In genomic region chr1:30892671-30893073, GRCh38 we compare ENCODE assay signal across 27 cellular contexts. TPM values are rescaled to one million over a fixed set of nuclear protein-coding genes. Genes with fewer than 3 reads are reported as not detected.
A peak's percentile ranks its signal among the peaks of the same experiment; 100 is the strongest.
DNase-seq lines count a peak whose midpoint lies in the region; ATAC-seq, FAIRE-seq and TF ChIP-seq lines count a peak whose summit lies in the region.
"Had no signal": no experiment of that assay in that cellular context is flagged by ENCODE, and none has a peak within 500 bp of the region (broad histone marks: within the 10 kb centered on the region; RNA-seq: fewer than 3 reads in every experiment).

No MANE protein-coding gene starts in this region.

- H2AK5ac ChIP-seq in IMR-90 (ENCODE audit: low read depth, low read length), result peak overlapping the region; percentile 2; the same call in 1 of the 2 replicates

- TF ChIP-seq POLR2A in IMR-90 (IDR thresholded peaks at IDR 0.05; ENCODE audit: low read depth, low read length) (no peak), K562 (conservative IDR thresholded peaks at IDR 0.05) (no peak), sigmoid colon (IDR thresholded peaks at IDR 0.05) (no peak)

- H3K56ac ChIP-seq in IMR-90 (ENCODE audit: extremely low read depth, insufficient read depth, low read length), result no peak overlapping the region

- H3K9ac ChIP-seq in IMR-90 (ENCODE audit: low read depth, low read length) (no peak overlapping the region), K562 (ENCODE audit: insufficient read depth in 1 of 2, low read depth in 2 of 2, low read length in 2 of 2) (peak overlapping the region in 1 of 2 experiments; percentile 69; a peak in 1 of 4 replicates)
- H3K9ac ChIP-seq: KMS-11, parathyroid adenoma had no signal

- H3K4me2 ChIP-seq in IMR-90 (ENCODE audit: low read depth, low read length), result no peak overlapping the region
- peak overlapping the region; percentile 5; the same call in 1 of the 2 replicates for H3K4me2 ChIP-seq in K562 (ENCODE audit: insufficient read depth, low read length)
- H3K4me2 ChIP-seq: KMS-11 had no signal

- POLR2A ChIA-PET in IMR-90 (lab: Charles Lee; ENCODE audit: unreplicated experiment) (no interaction called here), K562 (lab: Yijun Ruan, JAX) (interaction anchor here (0.7 to 1.9 kb wide), 7 partner anchors 8 to 1713 kb away, joined by 3 to 7 read pairs (median 5); no protein-coding TSS in a partner anchor)

- ATAC-seq in IMR-90 (ENCODE audit: low read depth) (no peak), K562 (no peak), left lobe of liver (peak; percentile 70), GM21381 (IDR thresholded peaks at IDR 0.05; ENCODE audit: unreplicated experiment) (no peak), HG03378 (IDR thresholded peaks at IDR 0.05; ENCODE audit: unreplicated experiment) (no peak)
- ATAC-seq: activated CD4-positive, CD25-positive, alpha-beta regulatory T cell treated with anti-CD3 and anti-CD28 coated beads, Interleukin-2, amount 50 U/mL, for 24 hours; activated CD8-positive, alpha-beta memory T cell treated with anti-CD3 and anti-CD28 coated beads, Interleukin-2, amount 10 ng/mL, durations not matched to agents 7 days and 5 days; activated T-cell treated with anti-CD3 and anti-CD28 coated beads, Interleukin-2, amount 50 U/mL, for 4 hours; PC-3; T-helper 17 cell had no signal

- H3K36me3 ChIP-seq in IMR-90 (ENCODE audit: control insufficient read depth, insufficient read depth, low read length) (no peaks in the 10 kb centered on the region), K562 (ENCODE audit: control insufficient read depth, insufficient read depth, low read length) (peaks cover 3% of the 10 kb centered on the region; the same call in 1 of the 3 replicates), sigmoid colon (no peaks in the 10 kb centered on the region)
- H3K36me3 ChIP-seq: heart right ventricle had no signal

- intact Hi-C loops in IMR-90 (cut with micrococcal nuclease) (no loop called here), K562 (cut with micrococcal nuclease) (no loop called here), sigmoid colon (cut with DNase I) (no loop called here)

- H3K9me3 ChIP-seq in IMR-90 (ENCODE audit: control insufficient read depth, insufficient read depth, low read length) (no peaks in the 10 kb centered on the region), K562 (replicated peaks; ENCODE audit: control insufficient read depth, insufficient read depth, low read depth, low read length) (no peaks in the 10 kb centered on the region; the same call in 1 of the 2 replicates), sigmoid colon (no peaks in the 10 kb centered on the region)
- H3K9me3 ChIP-seq: heart right ventricle had no signal

- WGBS in IMR-90 (ENCODE audit: extremely low coverage in 2 of 2, insufficient read length in 1 of 2), 2 experiments, result 89% methylated on average over 2 of the region's 6 CpGs; no CpG with 5 or more reads in 1 of the 2 experiments
- 42% methylated on average over 5 of the region's 6 CpGs for WGBS in K562 (ENCODE audit: insufficient coverage, low coverage, missing lambda C conversion rate)
- WGBS in sigmoid colon, 2 donors, result 80 to 82% methylated on average over 6 of the region's 6 CpGs

- no peak overlapping the region for H4K8ac ChIP-seq in IMR-90 (ENCODE audit: low read depth in 2 of 2, low read length in 2 of 2)

- TF ChIP-seq RAD21 in IMR-90 (IDR thresholded peaks at IDR 0.05; ENCODE audit: low read length), result no peak
- TF ChIP-seq RAD21 in K562 (CRISPR knock-in tag; conservative IDR thresholded peaks at IDR 0.05 in 1 of 2, IDR thresholded peaks at IDR 0.05 in 1 of 2), result no peak

- H4K91ac ChIP-seq in IMR-90 (ENCODE audit: insufficient read depth, low read depth, low read length), result no peak overlapping the region

- H2AFZ ChIP-seq in IMR-90 (replicated peaks; ENCODE audit: low read length, poor library complexity) (peak overlapping the region; percentile 34), K562 (ENCODE audit: low read depth, low read length) (no peak overlapping the region)
- H2AFZ ChIP-seq: parathyroid adenoma had no signal

- TF ChIP-seq CTCF in IMR-90 (conservative IDR thresholded peaks at IDR 0.05; ENCODE audit: low read depth, low read length) (no peak), K562 (IDR thresholded peaks at IDR 0.05 in 2 of 3, conservative IDR thresholded peaks at IDR 0.05 in 1 of 3; ENCODE audit: insufficient read depth in 2 of 3, low read depth in 1 of 3, low read length in 3 of 3) (no peak), sigmoid colon (IDR thresholded peaks at IDR 0.05) (no peak)

- DNase-seq in IMR-90 (no peak), K562 (ENCODE audit: extremely low read depth in 1 of 4, low spot score in 3 of 4) (peak; percentile 50 to 66 (median 58)), left lobe of liver (ENCODE audit: low spot score) (no peak), sigmoid colon (no peak), DMS 273 (lab: John Stamatoyannopoulos, UW; ENCODE audit: unreplicated experiment) (no peak), Ammon's horn (ENCODE audit: low spot score) (no peak)
- DNase-seq: activated CD4-positive, alpha-beta T cell treated with anti-CD3 and anti-CD28 coated beads, Interleukin-2, amount 50 U/mL, for 4 hours; activated CD8-positive, alpha-beta memory T cell treated with anti-CD3 and anti-CD28 coated beads, Interleukin-2, amount 10 ng/mL, durations not matched to agents 7 days and 5 days; activated gamma-delta T cell; activated T-cell treated with anti-CD3 and anti-CD28 coated beads, Interleukin-2, amount 50 U/mL, for 4 hours; foreskin melanocyte; heart right ventricle; kidney glomerular epithelial cell; MM.1S; NCI-H1105 treated with DMSO at 0.1 percent for 48 hours; NCI-H524 treated with DMSO at 0.1 percent for 48 hours; nephron progenitor cell; PC-3; stimulated activated CD4-positive, alpha-beta T cell treated with anti-CD3 and anti-CD28 coated beads, Interleukin-12 subunit alpha, Interleukin-12 subunit beta, amount 100 ng/mL, for 4 hours; stimulated activated CD4-positive, alpha-beta T cell treated with anti-CD3 and anti-CD28 coated beads, Interleukin-4, amount 100 ng/mL, for 1 hour; T-helper 17 cell had no signal

- BruUV-seq in IMR-90 (replicated peaks; lab: Mats Ljungman, UMichigan), result no TSS peak
- no TSS peak for BruUV-seq in K562 (replicated peaks; lab: Mats Ljungman, UMichigan)

- H2AK9ac ChIP-seq in IMR-90 (replicated peaks; ENCODE audit: low read depth, low read length, poor library complexity), result peak overlapping the region; percentile 20

- no peak overlapping the region for H3K18ac ChIP-seq in IMR-90 (ENCODE audit: low read depth, low read length)

- H3K27ac ChIP-seq in IMR-90 (ENCODE audit: insufficient read depth, low read length), result no peak overlapping the region
- no peak overlapping the region; the same call in 2 of the 3 replicates for H3K27ac ChIP-seq in K562 (ENCODE audit: extremely low read depth, low read depth, low read length)
- H3K27ac ChIP-seq in sigmoid colon, result peak overlapping the region; percentile 92 to 95 (median 94)
- H3K27ac ChIP-seq: KMS-11, parathyroid adenoma had no signal

- dilution Hi-C loops in IMR-90 (cut with HindIII; ENCODE audit: low sequenced_read_pairs, unreplicated experiment), result no loop called here

- TF ChIP-seq EP300 in K562 (IDR thresholded peaks at IDR 0.05; ENCODE audit: low read length), result no peak
- no peak for TF ChIP-seq EP300 in sigmoid colon (IDR thresholded peaks at IDR 0.05)

- H2BK15ac ChIP-seq in IMR-90 (ENCODE audit: low read depth, low read length), result no peak overlapping the region

- CTCF ChIA-PET in IMR-90 (lab: Yijun Ruan, JAX), result no interaction called here
- CTCF ChIA-PET in K562 (lab: Yijun Ruan, JAX; ENCODE audit: low intra/inter-chr PET ratio), result no interaction called here

- no peaks in the 10 kb centered on the region for H3K27me3 ChIP-seq in IMR-90 (ENCODE audit: control insufficient read depth, insufficient read depth, low read length)
- H3K27me3 ChIP-seq in K562 (ENCODE audit: control insufficient read depth in 2 of 2, insufficient read depth in 2 of 2, low read length in 2 of 2), result no peaks in the 10 kb centered on the region
- no peaks in the 10 kb centered on the region for H3K27me3 ChIP-seq in sigmoid colon
- H3K27me3 ChIP-seq: heart right ventricle had no signal

- H3K4me1 ChIP-seq in IMR-90 (ENCODE audit: control insufficient read depth, insufficient read depth, low read length) (peaks cover 46% of the 10 kb centered on the region), K562 (replicated peaks in 1 of 2; ENCODE audit: control insufficient read depth in 2 of 2, insufficient read depth in 2 of 2, low read length in 2 of 2) (peaks cover 49 to 63% of the 10 kb centered on the region in 2 experiments), sigmoid colon (peaks cover 0 to 100% (median 92%) of the 10 kb centered on the region in 4 donors)
- H3K4me1 ChIP-seq: parathyroid adenoma had no signal

- no peak overlapping the region for H3K14ac ChIP-seq in IMR-90 (replicated peaks; ENCODE audit: low read depth, low read length)

- peaks cover 87% of the 10 kb centered on the region for H4K20me1 ChIP-seq in IMR-90 (ENCODE audit: insufficient read depth, low read length)
- H4K20me1 ChIP-seq in K562 (replicated peaks; ENCODE audit: control insufficient read depth, insufficient read depth, low read length), result no peaks in the 10 kb centered on the region; the same call in 1 of the 2 replicates

- no peak overlapping the region for H3K4me3 ChIP-seq in IMR-90 (ENCODE audit: insufficient read depth, low read depth, low read length)
- H3K4me3 ChIP-seq in K562, result no peak overlapping the region
- no peak overlapping the region for H3K4me3 ChIP-seq in sigmoid colon
- H3K4me3 ChIP-seq: heart right ventricle had no signal

- in situ Hi-C loops in IMR-90 (cut with MboI; ENCODE audit: low sequenced_read_pairs) (no loop called here), K562 (cut with MboI) (no loop called here)

- peaks cover 49 to 94% of the 10 kb centered on the region in 2 experiments for H3K79me1 ChIP-seq in IMR-90 (ENCODE audit: low read depth in 1 of 2, low read length in 2 of 2)

- FAIRE-seq in K562 (lab: Jason Lieb, UNC), result peak; percentile 56
- FAIRE-seq: GM12891 had no signal

- H2BK5ac ChIP-seq in IMR-90 (ENCODE audit: low read depth, low read length, poor library complexity, severe bottlenecking), result no peak overlapping the region

- no peak overlapping the region for H2BK120ac ChIP-seq in IMR-90 (ENCODE audit: low read depth, low read length)

- 0 out of 2 replicates have a peak overlapping the region, but pooled peaks have one; percentile 59 for H3K23ac ChIP-seq in IMR-90 (ENCODE audit: low read depth, low read length)

- 0 out of 2 replicates have a peak overlapping the region, but pooled peaks have one; percentile 15 for H3K4ac ChIP-seq in IMR-90 (ENCODE audit: low read depth, low read length)

- no peak overlapping the region for H4K5ac ChIP-seq in IMR-90 (ENCODE audit: low read depth, low read length)

- no peak overlapping the region for H2BK20ac ChIP-seq in IMR-90 (ENCODE audit: low read depth, low read length)

- peaks cover 39% of the 10 kb centered on the region for H3K9me1 ChIP-seq in IMR-90 (ENCODE audit: insufficient read depth, low read length)
- H3K9me1 ChIP-seq in K562 (ENCODE audit: control insufficient read depth, insufficient read depth, low read length), result no peaks in the 10 kb centered on the region

- H3K79me2 ChIP-seq in K562 (ENCODE audit: control insufficient read depth, insufficient read depth, low read length), result 0 out of 3 replicates have a peak, but pooled peaks cover 7% of the 10 kb centered on the region

RNA-seq across cellular contexts. Expression of gene SDC3, which starts 15.9 kb away (rescaled TPM):
- total RNA-seq in IMR-90 (2012; rRNA removed), result 13.1 and 14.2 TPM in 2 replicates
- 71.5 and 75.7 TPM in 2 replicates for polyA plus RNA-seq in IMR-90 (2012; rRNA removed)
- polyA plus RNA-seq in IMR-90 (2012; cell fraction: cytosol; rRNA removed), result 47.3 and 81.5 TPM in 2 replicates
- 36.2 and 50.9 TPM in 2 replicates for polyA plus RNA-seq in IMR-90 (2012; cell fraction: nucleus; rRNA removed; ENCODE audit: low replicate concordance)
- 13.1 and 24.6 TPM in 2 replicates for total RNA-seq in K562 (2011; cell fraction: chromatin; rRNA removed; ENCODE audit: low replicate concordance)
- 24.0 and 32.2 TPM in 2 replicates for total RNA-seq in K562 (2011; cell fraction: nucleolus; rRNA removed)
- total RNA-seq in K562 (2011; cell fraction: nucleoplasm; rRNA removed), result 29.8 and 31.2 TPM in 2 replicates
- total RNA-seq in K562 (2014; rRNA removed), result 12.1 and 20.7 TPM in 2 replicates
- 8.6 and 9.0 TPM in 2 replicates for total RNA-seq in K562 (2014; rRNA removed; fragmentation: Illumina TruSeq; extraction: Trizol)
- 17.6 and 18.3 TPM in 2 replicates for total RNA-seq in K562 (2015; rRNA removed; fragmentation: Illumina TruSeq; extraction: Trizol)
- total RNA-seq in K562 (2021), result 39.4 and 44.1 TPM in 2 replicates
- polyA plus RNA-seq in K562 (2011; rRNA removed), result 6.5 and 8.9 TPM in 2 replicates
- polyA plus RNA-seq in K562 (2011; cell fraction: cytosol; rRNA removed), result 8.4 and 12.2 TPM in 2 replicates
- 15.0 and 19.6 TPM in 2 replicates for polyA plus RNA-seq in K562 (2011; cell fraction: nucleus; rRNA removed)
- polyA plus RNA-seq in K562 (2012), result 39.4 and 99.6 TPM in 2 replicates
- 30.5 and 39.3 TPM in 2 replicates for polyA plus RNA-seq in K562 (2014; fragmentation: Illumina TruSeq; extraction: Trizol)
- polyA plus RNA-seq in K562 (2014; fragmentation: Nextera tagmentation; extraction: Ambion mirVana), result under 1 TPM; 0.38 to 0.56 TPM
- polyA plus RNA-seq in K562 (2014; rRNA removed), result 20.4 and 24.5 TPM in 2 replicates
- 4.6 and 6.4 TPM in 2 replicates for polyA minus RNA-seq in K562 (2011; rRNA and poly(A)+ RNA removed)
- polyA minus RNA-seq in K562 (2011; cell fraction: cytosol; rRNA and poly(A)+ RNA removed), result 12.1 and 19.4 TPM in 2 replicates
- polyA minus RNA-seq in K562 (2011; cell fraction: nucleus; rRNA and poly(A)+ RNA removed), result 3.4 and 3.8 TPM in 2 replicates
- 17.1 TPM for total RNA-seq in left lobe of liver
- total RNA-seq in sigmoid colon, result 10 to 100 TPM; 29.9 to 91.1 (median 50.7) TPM
- polyA plus RNA-seq in sigmoid colon, result 10 to 100 TPM in 1 of 3 donors, 1 to 10 TPM in 2; 2.4 to 29.8 (median 6.5) TPM
- total RNA-seq: activated CD8-positive, alpha-beta memory T cell treated with anti-CD3 and anti-CD28 coated beads, Interleukin-2, amount 10 ng/mL, durations not matched to agents 7 days and 5 days had no signal

Comparison
In these comparisons a context has a peak if more than half of its experiments do, and no peak if none do; other contexts are left out.
1. DNase-seq: peak in K562 (4 of 4); none in IMR-90 (single experiment), left lobe of liver (single experiment), sigmoid colon (single experiment), DMS 273 (single experiment) and Ammon's horn (single experiment).
2. H3K27ac ChIP-seq: peak in sigmoid colon (4 of 4); none in IMR-90 (single experiment) and K562 (single experiment).